Comparison of ENCODE assay signal across 1 cellular context in the genomic region with DNA sequence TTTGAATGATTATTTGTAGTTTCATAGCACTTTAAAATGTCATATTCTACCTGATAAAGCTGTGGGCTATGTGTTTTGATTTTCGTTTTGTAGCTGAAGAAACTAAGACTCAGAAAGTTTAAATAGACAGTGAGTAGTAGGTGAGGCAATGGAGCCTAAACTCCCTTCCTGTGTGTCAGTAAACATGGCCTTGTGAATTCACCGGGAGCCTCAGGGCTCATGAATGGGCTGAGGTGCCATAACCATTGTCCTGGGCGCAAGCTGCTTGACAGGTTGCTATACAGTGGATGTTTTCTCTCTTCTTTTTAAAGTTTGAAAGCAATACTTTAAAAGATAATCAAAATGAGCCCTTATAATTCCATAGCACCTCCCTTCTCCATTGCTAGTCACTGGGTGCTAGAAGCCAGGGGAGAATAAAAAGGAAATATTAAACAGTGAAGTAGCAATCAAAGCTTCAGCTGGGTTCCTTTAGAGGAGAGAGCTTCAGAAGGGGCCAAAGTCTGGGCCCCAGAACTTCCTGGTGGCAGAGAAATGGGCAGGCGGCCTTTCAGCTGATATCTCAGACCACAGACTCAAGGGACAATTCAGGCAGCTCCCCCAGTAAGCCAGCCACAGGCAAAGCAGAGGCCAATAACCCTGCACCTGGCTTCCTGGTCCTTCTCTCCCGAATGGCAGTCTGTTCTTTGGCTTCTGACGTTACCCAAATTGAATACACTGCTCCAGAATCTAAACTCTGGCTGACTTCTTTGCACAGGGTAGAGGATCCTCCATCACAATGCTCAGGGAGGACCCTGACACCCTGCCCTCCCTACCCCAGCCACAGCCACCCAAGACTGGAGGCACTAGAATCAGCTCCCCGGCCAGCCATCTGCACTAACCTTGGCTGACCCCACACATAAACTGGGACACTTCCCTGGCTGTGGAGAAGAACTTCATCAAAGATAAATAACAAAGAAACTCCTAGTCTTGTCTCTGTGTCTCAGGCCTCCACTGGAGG.
TF ChIP-seq lines count a peak whose summit lies in the region.

No MANE protein-coding gene starts in this region.

TF ChIP-seq in SK-N-SH, 30 proteins besides CTCF, POLR2A, EP300 and RAD21 (continued from another document):
- TF ChIP-seq, protein P1, sequence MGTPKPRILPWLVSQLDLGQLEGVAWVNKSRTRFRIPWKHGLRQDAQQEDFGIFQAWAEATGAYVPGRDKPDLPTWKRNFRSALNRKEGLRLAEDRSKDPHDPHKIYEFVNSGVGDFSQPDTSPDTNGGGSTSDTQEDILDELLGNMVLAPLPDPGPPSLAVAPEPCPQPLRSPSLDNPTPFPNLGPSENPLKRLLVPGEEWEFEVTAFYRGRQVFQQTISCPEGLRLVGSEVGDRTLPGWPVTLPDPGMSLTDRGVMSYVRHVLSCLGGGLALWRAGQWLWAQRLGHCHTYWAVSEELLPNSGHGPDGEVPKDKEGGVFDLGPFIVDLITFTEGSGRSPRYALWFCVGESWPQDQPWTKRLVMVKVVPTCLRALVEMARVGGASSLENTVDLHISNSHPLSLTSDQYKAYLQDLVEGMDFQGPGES (IDR thresholded peaks at IDR 0.05; ENCODE audit: low read depth, low read length): no peak
- no peak for TF ChIP-seq FOSL2 (IDR thresholded peaks at IDR 0.05; ENCODE audit: borderline replicate concordance, low read depth)
- TF ChIP-seq NRF1 (IDR thresholded peaks at IDR 0.05; ENCODE audit: low read depth, low read length): no peak
- TF ChIP-seq RXRA (IDR thresholded peaks at IDR 0.05; ENCODE audit: borderline replicate concordance, low read depth): no peak
- TF ChIP-seq, protein P2, sequence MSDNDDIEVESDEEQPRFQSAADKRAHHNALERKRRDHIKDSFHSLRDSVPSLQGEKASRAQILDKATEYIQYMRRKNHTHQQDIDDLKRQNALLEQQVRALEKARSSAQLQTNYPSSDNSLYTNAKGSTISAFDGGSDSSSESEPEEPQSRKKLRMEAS (IDR thresholded peaks at IDR 0.05; ENCODE audit: low read depth): no peak
